ENCODE assay signal across 8 cellular contexts in genomic region chr7:66075590-66076458, GRCh38. TPM values are rescaled to one million over a fixed set of nuclear protein-coding genes. Genes with fewer than 3 reads are reported as not detected.
DNase-seq lines count a peak whose midpoint lies in the region; ATAC-seq and TF ChIP-seq lines count a peak whose summit lies in the region.

TSS of gene ASL (plus strand) at chr7:66075819. CDS start at chr7:66076082, 263 bp downstream.

- intact Hi-C loops in activated CD4-positive, alpha-beta memory T cell treated with anti-CD3 and anti-CD28 coated beads for 36 hours (cut with micrococcal nuclease) = loop anchor here (2.0 to 5.0 kb wide), 2 partner anchors 39 to 94 kb away; partner anchors contain the start of genes CRCP and GUSB
- intact Hi-C loops in right lobe of liver (cut with DNase I) = no loop called here

- peaks cover 13% of the 10 kb centered on the region for H3K4me1 Mint-ChIP-seq in activated CD4-positive, alpha-beta memory T cell treated with anti-CD3 and anti-CD28 coated beads for 36 hours (ENCODE audit: low read depth)

- 0% methylated on average over 9 of the region's 67 CpGs for WGBS in right lobe of liver (ENCODE audit: insufficient coverage, low coverage, low lambda C conversion rate, missing lambda C conversion rate)

- peaks cover 0 to 16% (median 6%) of the 10 kb centered on the region in 4 donors for H3K36me3 ChIP-seq in right lobe of liver

- POLR2A ChIA-PET in activated CD4-positive, alpha-beta memory T cell treated with anti-CD3 and anti-CD28 coated beads for 36 hours (lab: Charles Lee) = interaction anchor here (0.5 to 1.4 kb wide), 6 partner anchors 10 to 1286 kb away, joined by 3 to 7 read pairs (median 3); partner anchors contain the start of gene CRCP

- no peaks in the 10 kb centered on the region for H3K27me3 Mint-ChIP-seq in activated CD4-positive, alpha-beta memory T cell treated with anti-CD3 and anti-CD28 coated beads for 36 hours

- peak; percentile 92 for DNase-seq in NCI-H774 (lab: John Stamatoyannopoulos, UW)
- peak; percentile 93 for DNase-seq in activated CD4-positive, alpha-beta memory T cell treated with anti-CD3 and anti-CD28 coated beads for 36 hours
- peak; percentile 78 to 93 for DNase-seq in dermis microvascular lymphatic vessel endothelial cell (ENCODE audit: low read depth in 2 of 2)
- DNase-seq in right lobe of liver = peak; percentile 97 to 98 (median 98)
- peak; percentile 90 for DNase-seq in stimulated activated CD4-positive, alpha-beta T cell treated with anti-CD3 and anti-CD28 coated beads, Interleukin-4, amount 100 ng/mL, for 24 hours

- H3K9me3 ChIP-seq in right lobe of liver = no peaks in the 10 kb centered on the region

- H3K4me3 ChIP-seq in right lobe of liver = peak within 1 kb of the TSS; percentile 50 to 99 (median 87)

- no peak within 1 kb of the TSS for H3K27ac Mint-ChIP-seq in activated CD4-positive, alpha-beta memory T cell treated with anti-CD3 and anti-CD28 coated beads for 36 hours

- CTCF ChIA-PET in activated CD4-positive, alpha-beta memory T cell treated with anti-CD3 and anti-CD28 coated beads for 36 hours (lab: Charles Lee) = interaction anchor here (0.6 kb wide), 1 partner anchor 38 kb away, joined by 3 read pairs; no protein-coding TSS in a partner anchor

- TF ChIP-seq CTCF in C4-2B (conservative IDR thresholded peaks at IDR 0.05) = no peak
- TF ChIP-seq CTCF in right lobe of liver (IDR thresholded peaks at IDR 0.05) = no peak

- peak; percentile 94 for TF ChIP-seq POLR2A in right lobe of liver (IDR thresholded peaks at IDR 0.05)

- H3K4me3 Mint-ChIP-seq in activated CD4-positive, alpha-beta memory T cell treated with anti-CD3 and anti-CD28 coated beads for 36 hours = peak within 1 kb of the TSS; percentile 83

- ATAC-seq in GM19351 (IDR thresholded peaks at IDR 0.05; ENCODE audit: unreplicated experiment) (peak; percentile 99), HG03520 (IDR thresholded peaks at IDR 0.05; ENCODE audit: unreplicated experiment) (peak; percentile 98), right lobe of liver (peak; percentile 88 to 95 (median 90))

- peaks cover 0 to 22% (median 0%) of the 10 kb centered on the region in 4 donors for H3K4me1 ChIP-seq in right lobe of liver

- no peaks in the 10 kb centered on the region for H3K36me3 Mint-ChIP-seq in activated CD4-positive, alpha-beta memory T cell treated with anti-CD3 and anti-CD28 coated beads for 36 hours

- no peaks in the 10 kb centered on the region for H3K27me3 ChIP-seq in right lobe of liver

- no peaks in the 10 kb centered on the region for H3K9me3 Mint-ChIP-seq in activated CD4-positive, alpha-beta memory T cell treated with anti-CD3 and anti-CD28 coated beads for 36 hours

- H3K27ac ChIP-seq in C4-2B (peak within 1 kb of the TSS; percentile 78), right lobe of liver (peak within 1 kb of the TSS; percentile 59 to 99 (median 99))

RNA-seq across cellular contexts. Expression of gene ASL, which starts in this region (rescaled TPM):
- 10 to 100 TPM; 26.2 to 26.8 TPM for total RNA-seq in activated CD4-positive, alpha-beta memory T cell treated with anti-CD3 and anti-CD28 coated beads for 36 hours
- total RNA-seq in dermis microvascular lymphatic vessel endothelial cell (58.4 and 60.7 TPM in 2 replicates), right lobe of liver (100 to 1,000 TPM; 161 to 356 (median 220) TPM)

Comparison
In these comparisons a context has a peak if more than half of its experiments do, and no peak if none do; other contexts are left out.
1. Peak in every context shown above with its lines: DNase-seq, ATAC-seq, H3K4me3 ChIP-seq and H3K27ac ChIP-seq.